ENCODE assay signal across 1 cellular context in genomic region chr1:225883616-225884265, GRCh38.
TF ChIP-seq lines count a peak whose summit lies in the region.

No MANE protein-coding gene starts in this region.

TF ChIP-seq in A549, 52 proteins besides CTCF, POLR2A, EP300 and RAD21 (continued from another document):
- no peak for TF ChIP-seq MYC (IDR thresholded peaks at IDR 0.05; ENCODE audit: borderline replicate concordance, low read length)
- TF ChIP-seq FOSL2 (IDR thresholded peaks at IDR 0.05), result no peak
- TF ChIP-seq FOSL2 (CRISPR knock-in tag; IDR thresholded peaks at IDR 0.05), result no peak
- TF ChIP-seq TFCP2L1 (CRISPR knock-in tag; IDR thresholded peaks at IDR 0.05), result no peak
- TF ChIP-seq, protein P1, sequence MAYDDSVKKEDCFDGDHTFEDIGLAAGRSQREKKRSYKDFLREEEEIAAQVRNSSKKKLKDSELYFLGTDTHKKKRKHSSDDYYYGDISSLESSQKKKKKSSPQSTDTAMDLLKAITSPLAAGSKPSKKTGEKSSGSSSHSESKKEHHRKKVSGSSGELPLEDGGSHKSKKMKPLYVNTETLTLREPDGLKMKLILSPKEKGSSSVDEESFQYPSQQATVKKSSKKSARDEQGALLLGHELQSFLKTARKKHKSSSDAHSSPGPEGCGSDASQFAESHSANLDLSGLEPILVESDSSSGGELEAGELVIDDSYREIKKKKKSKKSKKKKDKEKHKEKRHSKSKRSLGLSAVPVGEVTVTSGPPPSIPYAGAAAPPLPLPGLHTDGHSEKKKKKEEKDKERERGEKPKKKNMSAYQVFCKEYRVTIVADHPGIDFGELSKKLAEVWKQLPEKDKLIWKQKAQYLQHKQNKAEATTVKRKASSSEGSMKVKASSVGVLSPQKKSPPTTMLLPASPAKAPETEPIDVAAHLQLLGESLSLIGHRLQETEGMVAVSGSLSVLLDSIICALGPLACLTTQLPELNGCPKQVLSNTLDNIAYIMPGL (CRISPR knock-in tag; IDR thresholded peaks at IDR 0.05; ENCODE audit: borderline replicate concordance), result no peak
- TF ChIP-seq NFE2L2 (conservative IDR thresholded peaks at IDR 0.05; ENCODE audit: low read length), result no peak
- TF ChIP-seq KDM5A (IDR thresholded peaks at IDR 0.05), result no peak
